8 cellular contexts compared by ENCODE assay signal in genomic region chr17:10683853-10684252, GRCh38. TPM values are rescaled to one million over a fixed set of nuclear protein-coding genes. Genes with fewer than 3 reads are reported as not detected.
DNase-seq lines count a peak whose midpoint lies in the region; ATAC-seq and TF ChIP-seq lines count a peak whose summit lies in the region.

No MANE protein-coding gene starts in this region.

- H3K9me3 ChIP-seq in tibial artery, result no peaks in the 10 kb centered on the region

- intact Hi-C loops in tibial artery (cut with DNase I; ENCODE audit: low total_unique reads) (no loop called here), left cardiac atrium (cut with DNase I) (no loop called here)

- DNase-seq in NCI-H748 (lab: John Stamatoyannopoulos, UW; ENCODE audit: unreplicated experiment) (peak; percentile 6), NCI-H748 treated with DMSO at 0.1 percent for 48 hours (lab: John Stamatoyannopoulos, UW) (no peak), OCI-M1 (lab: John Stamatoyannopoulos, UW) (peak; percentile 33), fibroblast of mammary gland (ENCODE audit: low read depth) (peak; percentile 64), tibial artery (no peak), left cardiac atrium (no peak)

- ATAC-seq in HG02610 (IDR thresholded peaks at IDR 0.05; ENCODE audit: unreplicated experiment), result no peak
- ATAC-seq in left cardiac atrium, result no peak
- ATAC-seq in GM19463 (IDR thresholded peaks at IDR 0.05; ENCODE audit: unreplicated experiment), result no peak

- TF ChIP-seq CTCF in fibroblast of mammary gland (conservative IDR thresholded peaks at IDR 0.05; ENCODE audit: control insufficient read depth, insufficient read depth, low read depth, low read length) (peak; percentile 63), tibial artery (IDR thresholded peaks at IDR 0.05) (peak; percentile 9 to 19)

- no peaks in the 10 kb centered on the region for H3K27me3 ChIP-seq in tibial artery

- H3K4me1 ChIP-seq in tibial artery, result peaks cover 0 to 32% (median 8%) of the 10 kb centered on the region in 4 donors

- no peak overlapping the region for H3K4me3 ChIP-seq in fibroblast of mammary gland (ENCODE audit: control insufficient read depth, low read depth, low read length)
- no peak overlapping the region for H3K4me3 ChIP-seq in tibial artery

- H3K27ac ChIP-seq in tibial artery, result peak overlapping the region in 1 of 2 donors; percentile 69

- peaks cover 26 to 47% (median 41%) of the 10 kb centered on the region in 3 donors for H3K36me3 ChIP-seq in tibial artery

RNA-seq across cellular contexts. Expression of gene SCO1, which starts 13.5 kb away (rescaled TPM):
- 10 to 100 TPM; 26.9 to 27.1 TPM for total RNA-seq in left cardiac atrium

RNA-seq across cellular contexts. Expression of gene ADPRM, which starts 13.5 kb away (rescaled TPM):
- total RNA-seq in left cardiac atrium, result 1 to 10 TPM; 3.7 to 5.2 TPM

RNA-seq across cellular contexts. Expression of gene MYH3, which starts 26.7 kb away (rescaled TPM):
- 1 to 10 TPM in 1 of 2 donors, under 1 TPM in 1; 0.53 to 1.9 TPM for total RNA-seq in left cardiac atrium

RNA-seq across cellular contexts. Expression of gene TMEM220, which starts 46.0 kb away (rescaled TPM):
- 1 to 10 TPM; 7.7 to 8.0 TPM for total RNA-seq in left cardiac atrium

Comparison
In these comparisons a context has a peak if more than half of its experiments do, and no peak if none do; other contexts are left out.
1. DNase-seq: peak in NCI-H748 (single experiment), OCI-M1 (single experiment) and fibroblast of mammary gland (single experiment); none in NCI-H748 treated with DMSO at 0.1 percent for 48 hours (single experiment), tibial artery (0 of 2) and left cardiac atrium (single experiment).